1 cellular context compared by ENCODE assay signal in genomic region chr7:100545636-100546128, GRCh38.
TF ChIP-seq lines count a peak whose summit lies in the region.

No MANE protein-coding gene starts in this region.

TF ChIP-seq in K562, 482 proteins besides CTCF, POLR2A, EP300 and RAD21 (continued from another document and continues in another):
- TF ChIP-seq MGA (IDR thresholded peaks at IDR 0.05) (0 out of 2 replicates have a peak, but pooled peaks have one; percentile 17), TAF15 (IDR thresholded peaks at IDR 0.05; ENCODE audit: low read depth, low read length) (no peak), MTA1 (IDR thresholded peaks at IDR 0.05; ENCODE audit: borderline replicate concordance) (0 out of 2 replicates have a peak, but pooled peaks have one; percentile 11), ARID1B (IDR thresholded peaks at IDR 0.05) (peak; percentile 46), PHF20 (IDR thresholded peaks at IDR 0.05; ENCODE audit: partially characterized antibody) (no peak), ZNF318 (IDR thresholded peaks at IDR 0.05; ENCODE audit: borderline replicate concordance in 1 of 2, low read depth in 1 of 2) (no peak), MTA3 (IDR thresholded peaks at IDR 0.05; ENCODE audit: borderline replicate concordance) (peak; percentile 20; the same call in 1 of the 2 replicates), CBFA2T3 (IDR thresholded peaks at IDR 0.05) (no peak), MAZ (CRISPR knock-in tag; conservative IDR thresholded peaks at IDR 0.05 in 1 of 2, IDR thresholded peaks at IDR 0.05 in 1 of 2) (peak in 1 of 2 experiments; percentile 50; a peak in 1 of 4 replicates), RBBP5 (IDR thresholded peaks at IDR 0.05; ENCODE audit: borderline replicate concordance, insufficient read depth, low read length, poor library complexity, severe bottlenecking) (peak; percentile 33), CUX1 (CRISPR knock-in tag; IDR thresholded peaks at IDR 0.05) (no peak), SMARCE1 (IDR thresholded peaks at IDR 0.05) (0 out of 2 replicates have a peak, but pooled peaks have one; percentile 47), FUS (optimal IDR thresholded peaks at IDR 0.05; ENCODE audit: low read depth, low read length) (no peak), HDAC2 (IDR thresholded peaks at IDR 0.05) (0 out of 2 replicates have a peak, but pooled peaks have one; percentile 38), CEBPB (tag; IDR thresholded peaks at IDR 0.05) (no peak), ATF7 (IDR thresholded peaks at IDR 0.05) (peak; percentile 45; the same call in 1 of the 2 replicates), ELF2 (CRISPR knock-in tag; IDR thresholded peaks at IDR 0.05) (no peak), PHF21A (IDR thresholded peaks at IDR 0.05; ENCODE audit: borderline replicate concordance, low read depth) (peak; percentile 86; the same call in 1 of the 2 replicates), ZNF740 (CRISPR knock-in tag; IDR thresholded peaks at IDR 0.05) (no peak), ZNF740 (tag; IDR thresholded peaks at IDR 0.05) (no peak), ZNF239 (CRISPR knock-in tag; IDR thresholded peaks at IDR 0.05) (no peak), POLR2AphosphoS5 (IDR thresholded peaks at IDR 0.05; ENCODE audit: control insufficient read depth, insufficient read depth, low read depth, low read length) (no peak), RBM14 (IDR thresholded peaks at IDR 0.05; ENCODE audit: borderline replicate concordance, insufficient read depth, low read depth, low read length) (no peak), ZNF217 (CRISPR knock-in tag; IDR thresholded peaks at IDR 0.05) (no peak), ZBED1 (IDR thresholded peaks at IDR 0.05) (no peak), SMARCC2 (IDR thresholded peaks at IDR 0.05; ENCODE audit: low read depth) (peak; percentile 32; the same call in 1 of the 2 replicates), CTBP1 (IDR thresholded peaks at IDR 0.05; ENCODE audit: borderline replicate concordance) (0 out of 2 replicates have a peak, but pooled peaks have one; percentile 10), HDGF (IDR thresholded peaks at IDR 0.05) (no peak), PHTF2 (CRISPR knock-in tag; IDR thresholded peaks at IDR 0.05) (no peak), FOXP1 (CRISPR knock-in tag; IDR thresholded peaks at IDR 0.05) (no peak), BMI1 (IDR thresholded peaks at IDR 0.05; ENCODE audit: low read length) (no peak)
